ENCODE assay signal across 18 cellular contexts in the genomic region with DNA sequence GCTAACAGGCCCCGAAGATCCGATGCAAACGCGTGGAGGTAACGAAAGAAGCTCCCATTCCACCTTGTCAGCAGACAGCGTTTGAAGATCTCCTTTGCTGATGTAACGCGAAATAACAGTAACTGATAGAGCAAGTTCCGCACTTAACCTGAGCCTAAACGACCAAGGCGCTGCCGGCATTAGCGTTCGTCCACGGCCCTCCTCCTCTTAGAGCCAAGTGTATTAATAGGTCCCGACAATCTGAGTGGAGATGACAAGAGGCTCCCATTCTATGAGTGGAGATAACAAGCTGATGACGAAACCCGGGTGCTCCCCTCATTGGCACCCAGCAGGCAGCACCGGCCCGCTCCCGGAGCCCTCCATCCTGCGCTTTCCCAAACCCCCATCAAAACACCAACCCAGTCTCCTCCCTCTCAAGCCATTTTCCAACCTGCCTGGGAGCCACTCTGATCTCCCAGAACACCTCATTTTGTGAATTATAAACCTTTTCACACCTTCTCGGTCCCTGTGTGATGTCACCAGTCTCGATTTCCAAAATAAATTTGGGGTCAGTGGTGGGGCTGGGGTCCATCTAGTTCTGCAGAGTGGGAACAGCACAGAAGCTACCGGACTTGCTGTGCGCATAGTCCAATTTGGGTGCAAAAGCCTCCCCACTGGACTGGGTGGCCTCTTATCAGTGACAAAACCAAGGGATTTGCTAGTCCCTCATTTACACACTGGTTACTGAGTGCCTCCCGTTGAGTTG. TPM values are rescaled to one million over a fixed set of nuclear protein-coding genes. Genes with fewer than 3 reads are reported as not detected.
DNase-seq lines count a peak whose midpoint lies in the region; ATAC-seq, FAIRE-seq and TF ChIP-seq lines count a peak whose summit lies in the region.
"Had no signal": no experiment of that assay in that cellular context is flagged by ENCODE, and none has a peak within 500 bp of the region (broad histone marks: within the 10 kb centered on the region; RNA-seq: fewer than 3 reads in every experiment).

No MANE protein-coding gene starts in this region.

- H4K8ac ChIP-seq in mesendoderm (ENCODE audit: low read depth, low read length) = no peak overlapping the region

- H3K9me3 ChIP-seq in mammary epithelial cell (replicated peaks; ENCODE audit: insufficient read depth, low read length) (no peaks in the 10 kb centered on the region), Panc1 (ENCODE audit: control insufficient read depth, insufficient read depth, low read depth, low read length) (no peaks in the 10 kb centered on the region), thyroid gland (no peaks in the 10 kb centered on the region)
- H3K9me3 ChIP-seq: right atrium auricular region had no signal

- H3K4me3 ChIP-seq in mammary epithelial cell (replicated peaks in 1 of 3; ENCODE audit: insufficient read depth in 1 of 3, low read depth in 2 of 3, low read length in 3 of 3) = no peak overlapping the region
- H3K4me3 ChIP-seq in Panc1 (ENCODE audit: low read depth in 2 of 2, low read length in 2 of 2) = no peak overlapping the region
- H3K4me3 ChIP-seq in mesendoderm (ENCODE audit: low read length) = no peak overlapping the region
- no peak overlapping the region for H3K4me3 ChIP-seq in thyroid gland (replicated peaks in 1 of 3)
- H3K4me3 ChIP-seq: right atrium auricular region had no signal

- H3K36me3 Mint-ChIP-seq in MCF 10A (ENCODE audit: insufficient read depth, unreplicated experiment) = peaks cover 32% of the 10 kb centered on the region

- peaks cover 20% of the 10 kb centered on the region for H3K4me1 Mint-ChIP-seq in MCF 10A (ENCODE audit: insufficient read depth, unreplicated experiment)

- H3K4me2 ChIP-seq in mammary epithelial cell (ENCODE audit: insufficient read depth, low read depth, low read length) (no peak overlapping the region), mesendoderm (ENCODE audit: low read length) (no peak overlapping the region)

- FAIRE-seq in urothelium cell line (lab: Jason Lieb, UNC) = peak; percentile 30

- no peaks in the 10 kb centered on the region for H3K9me3 Mint-ChIP-seq in MCF 10A (ENCODE audit: unreplicated experiment)

- no peak for TF ChIP-seq POLR2A in thyroid gland (IDR thresholded peaks at IDR 0.05)

- no peak overlapping the region for H2AFZ ChIP-seq in mammary epithelial cell (ENCODE audit: low read depth, low read length)

- WGBS in mammary epithelial cell (ENCODE audit: low coverage, missing lambda C conversion rate) = 97% methylated on average over 23 of the region's 27 CpGs
- no CpG with 5 or more reads among the region's 27 CpGs for WGBS in mesendoderm (ENCODE audit: extremely low coverage, insufficient coverage, low lambda C conversion rate)
- 91 to 92% methylated on average over 26 to 27 of the region's 27 CpGs for WGBS in thyroid gland, 2 donors

- H3K79me1 ChIP-seq in mesendoderm (ENCODE audit: low read length) = no peaks in the 10 kb centered on the region

- no peak overlapping the region for H2AK5ac ChIP-seq in mesendoderm (ENCODE audit: low read length)

- in situ Hi-C loops in mammary epithelial cell (cut with MboI; ENCODE audit: low sequenced_read_pairs in 2 of 2) (no loop called here), Panc1 (cut with HindIII; ENCODE audit: low pct_unique_long_range_greater_than_20kb, low sequenced_read_pairs) (no loop called here)

- CTCF ChIA-PET in MCF 10A (lab: Yijun Ruan, JAX) = interaction anchor here (0.9 kb wide), 1 partner anchor 24 kb away, joined by 4 read pairs; no protein-coding TSS in a partner anchor
- CTCF ChIA-PET in mammary epithelial cell (lab: Charles Lee; ENCODE audit: low non-redundant PET) = no interaction called here
- CTCF ChIA-PET in Panc1 (lab: Charles Lee) = interaction anchor here (0.6 kb wide), 1 partner anchor 121 kb away, joined by 3 read pairs; the partner anchor contains the start of gene DHX8

- no peaks in the 10 kb centered on the region for H4K20me1 ChIP-seq in mammary epithelial cell (ENCODE audit: insufficient read depth, low read length)

- peak overlapping the region; percentile 88 for H3K4ac ChIP-seq in mesendoderm (ENCODE audit: low read depth, low read length)

- TF ChIP-seq CTCF in MCF 10A (IDR thresholded peaks at IDR 0.05; ENCODE audit: unreplicated experiment) = no peak
- no peak for TF ChIP-seq CTCF in mammary epithelial cell (conservative IDR thresholded peaks at IDR 0.05 in 1 of 2, IDR thresholded peaks at IDR 0.05 in 1 of 2; ENCODE audit: extremely low read depth in 1 of 2, insufficient read depth in 1 of 2, low read depth in 1 of 2, low read length in 2 of 2)
- TF ChIP-seq CTCF in Panc1 (IDR thresholded peaks at IDR 0.05) = no peak
- no peak for TF ChIP-seq CTCF in thyroid gland (IDR thresholded peaks at IDR 0.05)

- H2BK15ac ChIP-seq in mesendoderm (replicated peaks; ENCODE audit: low read depth) = no peak overlapping the region

- H3K27ac ChIP-seq in mammary epithelial cell (ENCODE audit: insufficient read depth, low read depth, low read length) (no peak overlapping the region), Panc1 (ENCODE audit: low read length) (peak overlapping the region; percentile 98; the same call in 1 of the 2 replicates), mesendoderm (ENCODE audit: low read depth, low read length) (no peak overlapping the region), thyroid gland (no peak overlapping the region)
- H3K27ac ChIP-seq: KMS-11, right atrium auricular region had no signal

- H2BK120ac ChIP-seq in mesendoderm (ENCODE audit: low read depth, low read length) = no peak overlapping the region

- H3K79me2 ChIP-seq in mammary epithelial cell (ENCODE audit: insufficient read depth, low read length) = no peaks in the 10 kb centered on the region
- H3K79me2 ChIP-seq in mesendoderm (ENCODE audit: control insufficient read depth, insufficient read depth, low read length) = no peaks in the 10 kb centered on the region

- H2BK5ac ChIP-seq in mesendoderm (ENCODE audit: low read length) = no peak overlapping the region

- H3K23ac ChIP-seq in mesendoderm (ENCODE audit: low read length) = no peak overlapping the region

- no peaks in the 10 kb centered on the region for H3K27me3 Mint-ChIP-seq in MCF 10A (ENCODE audit: insufficient read depth, unreplicated experiment)

- POLR2A ChIA-PET in MCF 10A (lab: Yijun Ruan, JAX) = interaction anchor here (0.9 to 5.4 kb wide), 2 partner anchors 23 to 25 kb away, joined by 3 to 167 read pairs; no protein-coding TSS in a partner anchor
- POLR2A ChIA-PET in Panc1 (lab: Charles Lee) = no interaction called here

- H3K27ac Mint-ChIP-seq in MCF 10A (ENCODE audit: low read depth, unreplicated experiment) = no peak overlapping the region

- no peak for ATAC-seq in Panc1
- no peak for ATAC-seq in HG03342 (IDR thresholded peaks at IDR 0.05; ENCODE audit: unreplicated experiment)
- ATAC-seq: activated CD8-positive, alpha-beta T cell treated with anti-CD3 and anti-CD28 coated beads, Interleukin-2, amount 10 ng/mL, durations not matched to agents 7 days and 5 days had no signal

- H3K56ac ChIP-seq in mesendoderm (ENCODE audit: low read length) = peak overlapping the region; percentile 65

- H3K9ac ChIP-seq in mammary epithelial cell (ENCODE audit: insufficient read depth, low read length) (no peak overlapping the region), mesendoderm (ENCODE audit: low read length) (no peak overlapping the region)
- H3K9ac ChIP-seq: KMS-11 had no signal

- H3K27me3 ChIP-seq in mammary epithelial cell (ENCODE audit: insufficient read depth, low read length) (no peaks in the 10 kb centered on the region), Panc1 (ENCODE audit: control insufficient read depth, insufficient read depth, low read length) (no peaks in the 10 kb centered on the region), mesendoderm (ENCODE audit: insufficient read depth, low read length, poor library complexity) (no peaks in the 10 kb centered on the region), thyroid gland (no peaks in the 10 kb centered on the region)
- H3K27me3 ChIP-seq: right atrium auricular region had no signal

- intact Hi-C loops in MCF 10A (cut with micrococcal nuclease) = no loop called here
- intact Hi-C loops in mammary epithelial cell (cut with micrococcal nuclease) = no loop called here
- intact Hi-C loops in Panc1 (cut with micrococcal nuclease; ENCODE audit: unreplicated experiment) = no loop called here
- intact Hi-C loops in thyroid gland (cut with DNase I) = no loop called here

- dilution Hi-C loops in mammary epithelial cell (cut with HindIII; ENCODE audit: low sequenced_read_pairs) = no loop called here

- no peak for DNase-seq in MCF 10A (ENCODE audit: unreplicated experiment)
- no peak for DNase-seq in mammary epithelial cell
- DNase-seq in Panc1 (ENCODE audit: low read depth, low spot score) = no peak
- DNase-seq in mesendoderm = no peak
- no peak for DNase-seq in urothelium cell line (ENCODE audit: low spot score)
- no peak for DNase-seq in thyroid gland
- DNase-seq in D341Med (ENCODE audit: low spot score) = no peak
- DNase-seq: activated CD8-positive, alpha-beta T cell treated with anti-CD3 and anti-CD28 coated beads, Interleukin-2, amount 10 ng/mL, durations not matched to agents 7 days and 5 days; amygdala; cerebellar nuclear complex; DMS 273 treated with DMSO at 0.1 percent for 48 hours; effector memory CD4-positive, alpha-beta T cell; GOT3; islet precursor cell; NCI-H1048 had no signal

- H3K4me3 Mint-ChIP-seq in MCF 10A (ENCODE audit: unreplicated experiment) = peak overlapping the region; percentile 12

- H4K5ac ChIP-seq in mesendoderm (ENCODE audit: low read length) = no peak overlapping the region

- H3K18ac ChIP-seq in mesendoderm (ENCODE audit: low read length) = no peak overlapping the region

- peaks cover 14% of the 10 kb centered on the region for H3K4me1 ChIP-seq in mammary epithelial cell (ENCODE audit: insufficient read depth, low read length)
- H3K4me1 ChIP-seq in Panc1 (ENCODE audit: control insufficient read depth, insufficient read depth, low read length) = peaks cover 19% of the 10 kb centered on the region
- peaks cover 5% of the 10 kb centered on the region for H3K4me1 ChIP-seq in mesendoderm (ENCODE audit: control insufficient read depth, low read depth, low read length)
- H3K4me1 ChIP-seq in thyroid gland = peaks cover 7 to 15% of the 10 kb centered on the region in 2 donors

- H3K36me3 ChIP-seq in mammary epithelial cell (ENCODE audit: insufficient read depth, low read length) (no peaks in the 10 kb centered on the region), Panc1 (ENCODE audit: control insufficient read depth, insufficient read depth, low read length) (no peaks in the 10 kb centered on the region), mesendoderm (ENCODE audit: control insufficient read depth, insufficient read depth, low read length) (no peaks in the 10 kb centered on the region), thyroid gland (no peaks in the 10 kb centered on the region)
- H3K36me3 ChIP-seq: right atrium auricular region had no signal

- BruUV-seq in MCF 10A (replicated peaks; lab: Mats Ljungman, UMichigan) (no TSS peak), mammary epithelial cell (replicated peaks; lab: Mats Ljungman, UMichigan) (no TSS peak), Panc1 (replicated peaks; lab: Mats Ljungman, UMichigan) (no TSS peak)

RNA-seq across cellular contexts. Expression of gene ARL4D, which starts 35.4 kb away (rescaled TPM):
- total RNA-seq in MCF 10A (2022) (33.5 and 38.8 TPM in 2 replicates), mammary epithelial cell (100 to 1,000 TPM in 1 of 2 donors, 10 to 100 TPM in 1; 59.1 to 112 TPM), Panc1 (2021; ENCODE audit: unreplicated experiment) (4.5 TPM), thyroid gland (10 to 100 TPM; 32.8 to 57.4 (median 48.9) TPM)
- 43.2 TPM for polyA plus RNA-seq in mammary epithelial cell
- polyA minus RNA-seq in mammary epithelial cell = 43.4 TPM
- polyA plus RNA-seq in Panc1 (2012; ENCODE audit: insufficient read length) = 5.0 TPM
- polyA plus RNA-seq in mesendoderm (2013, experiment 1 of 2) = 12.7 TPM
- 11.4 TPM for polyA plus RNA-seq in mesendoderm (2013, experiment 2 of 2)
